In the genomic region with DNA sequence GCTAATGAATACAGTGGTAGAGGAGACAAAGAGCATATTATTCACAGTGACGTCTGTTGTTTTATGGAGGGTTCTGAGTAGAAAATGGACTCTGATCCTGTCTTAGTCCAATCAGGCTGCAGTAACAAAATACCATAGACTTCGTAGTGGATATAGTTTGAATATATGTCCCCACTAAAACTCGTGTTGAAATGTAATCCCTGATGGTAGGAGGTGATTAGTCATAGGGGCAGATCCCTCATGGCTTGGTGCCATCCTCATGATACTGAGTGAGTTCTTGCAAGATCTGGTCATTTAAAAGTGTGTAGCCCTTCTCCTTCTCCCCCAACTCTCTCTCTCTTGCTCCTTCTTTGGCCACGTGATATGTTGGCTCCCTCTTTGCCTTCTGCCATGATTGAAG, we compare ENCODE assay signal across 29 cellular contexts.
A peak's percentile ranks its signal among the peaks of the same experiment; 100 is the strongest.
DNase-seq lines count a peak whose midpoint lies in the region; ATAC-seq lines count a peak whose summit lies in the region.
"Had no signal": no experiment of that assay in that cellular context is flagged by ENCODE, and none has a peak within 500 bp of the region (broad histone marks: within the 10 kb centered on the region; RNA-seq: fewer than 3 reads in every experiment).

No MANE protein-coding gene starts in this region.

- H2AFZ ChIP-seq in GM23248, result no peak overlapping the region

- no peak overlapping the region for H3K4me3 ChIP-seq in GM23248
- no peak overlapping the region for H3K4me3 ChIP-seq in skeletal muscle cell (ENCODE audit: low read depth, low read length)
- H3K4me3 ChIP-seq: coronary artery, SJCRH30, testis had no signal

- H3K9me3 ChIP-seq in GM23248 (ENCODE audit: low read depth), result no peaks in the 10 kb centered on the region
- H3K9me3 ChIP-seq: SJCRH30, testis had no signal

- no peaks in the 10 kb centered on the region for H3K36me3 ChIP-seq in GM23248 (ENCODE audit: low read depth)
- H3K36me3 ChIP-seq: SJCRH30 had no signal

- no peaks in the 10 kb centered on the region for H3K4me1 ChIP-seq in GM23248 (ENCODE audit: insufficient read depth)
- H3K4me1 ChIP-seq: SJCRH30, testis had no signal

- H3K36me3 Mint-ChIP-seq in stimulated activated memory B cell treated with anti-CD40 and anti-IgM and Interleukin-4, amounts not matched to agents 10 μg/mL and 1 μg/mL and 100 μg/mL, for 72 hours, result peaks cover 48% of the 10 kb centered on the region
- H3K36me3 Mint-ChIP-seq: immature natural killer cell; mesothelial cell of epicardium; naive thymus-derived CD8-positive, alpha-beta T cell; T-cell had no signal

- in situ Hi-C loops in GM23248 (cut with MboI), result loop anchor here (10.0 kb wide), 1 partner anchor 1035 kb away; no protein-coding TSS in a partner anchor

- H3K9ac ChIP-seq in GM23248, result no peak overlapping the region

- H3F3A ChIP-seq in GM23248 (ENCODE audit: insufficient read depth), result no peaks in the 10 kb centered on the region

- no peaks in the 10 kb centered on the region for H3K4me1 Mint-ChIP-seq in stimulated activated memory B cell treated with anti-CD40 and anti-IgM and Interleukin-4, amounts not matched to agents 10 μg/mL and 1 μg/mL and 100 μg/mL, for 72 hours
- H3K4me1 Mint-ChIP-seq: immature natural killer cell; mesothelial cell of epicardium; naive thymus-derived CD8-positive, alpha-beta T cell; T-cell had no signal

- no peak overlapping the region for H3K27ac ChIP-seq in GM23248
- H3K27ac ChIP-seq: C4-2B, coronary artery, SJCRH30, testis had no signal

- H3K4me3 Mint-ChIP-seq in stimulated activated memory B cell treated with anti-CD40 and anti-IgM and Interleukin-4, amounts not matched to agents 10 μg/mL and 1 μg/mL and 100 μg/mL, for 72 hours, result no peak overlapping the region
- H3K4me3 Mint-ChIP-seq: activated CD8-positive, alpha-beta T cell treated with anti-CD3 and anti-CD28 coated beads, Interleukin-2, amount 10 ng/mL, durations not matched to agents 7 days and 5 days; HFFc6; immature natural killer cell; mesothelial cell of epicardium; naive thymus-derived CD8-positive, alpha-beta T cell; stimulated activated naive B cell treated with anti-CD40 and anti-IgM and Interleukin-4, amounts not matched to agents 10 μg/mL and 1 μg/mL and 100 μg/mL, for 72 hours; T-cell had no signal

- 31 to 36% methylated on average over 4 of the region's 4 CpGs for WGBS in GM23248 (ENCODE audit: low coverage in 1 of 2, low lambda C conversion rate in 2 of 2, missing lambda C conversion rate in 2 of 2), 2 experiments

- no peaks in the 10 kb centered on the region for H4K20me1 ChIP-seq in GM23248 (ENCODE audit: insufficient read depth)

- no peak overlapping the region for H3K4me2 ChIP-seq in GM23248 (ENCODE audit: unreplicated experiment)

- ATAC-seq in HG03571 (IDR thresholded peaks at IDR 0.05; ENCODE audit: unreplicated experiment), result no peak
- ATAC-seq in stimulated activated memory B cell treated with anti-CD40 and anti-IgM and Interleukin-4, amounts not matched to agents 10 μg/mL and 1 μg/mL and 100 μg/mL, for 72 hours, result no peak
- ATAC-seq: activated CD4-positive, CD25-positive, alpha-beta regulatory T cell treated with anti-CD3 and anti-CD28 coated beads, Interleukin-2, amount 50 U/mL, for 24 hours; activated CD8-positive, alpha-beta T cell treated with anti-CD3 and anti-CD28 coated beads, Interleukin-2, amount 10 ng/mL, durations not matched to agents 7 days and 5 days; left ventricle myocardium superior; naive thymus-derived CD8-positive, alpha-beta T cell; stimulated activated naive B cell treated with anti-CD40 and anti-IgM and Interleukin-4, amounts not matched to agents 10 μg/mL and 1 μg/mL and 100 μg/mL, for 72 hours; T-cell had no signal

- H3K27ac Mint-ChIP-seq in stimulated activated memory B cell treated with anti-CD40 and anti-IgM and Interleukin-4, amounts not matched to agents 10 μg/mL and 1 μg/mL and 100 μg/mL, for 72 hours, result no peak overlapping the region
- H3K27ac Mint-ChIP-seq: activated CD8-positive, alpha-beta T cell treated with anti-CD3 and anti-CD28 coated beads, Interleukin-2, amount 10 ng/mL, durations not matched to agents 7 days and 5 days; HFFc6; immature natural killer cell; mesothelial cell of epicardium; naive thymus-derived CD8-positive, alpha-beta T cell; stimulated activated naive B cell treated with anti-CD40 and anti-IgM and Interleukin-4, amounts not matched to agents 10 μg/mL and 1 μg/mL and 100 μg/mL, for 72 hours; T-cell had no signal

- no peaks in the 10 kb centered on the region for H3K79me2 ChIP-seq in GM23248 (ENCODE audit: insufficient read depth)

- H3K27me3 ChIP-seq in GM23248 (replicated peaks; ENCODE audit: insufficient read depth), result no peaks in the 10 kb centered on the region
- H3K27me3 ChIP-seq: SJCRH30, testis had no signal

- DNase-seq in GM23248, result peak; percentile 63
- DNase-seq in RPMI7951 (ENCODE audit: low read depth), result peak; percentile 44
- peak; percentile 35 for DNase-seq in fibroblast of gingiva (ENCODE audit: low read depth)
- DNase-seq in skeletal muscle cell (ENCODE audit: low read depth), result peak; percentile 49
- DNase-seq in activated T-cell treated with anti-CD3 and anti-CD28 coated beads, Interleukin-2, amount 50 U/mL, for 1 hour, result no peak
- DNase-seq: activated CD8-positive, alpha-beta T cell treated with anti-CD3 and anti-CD28 coated beads, Interleukin-2, amount 10 ng/mL, durations not matched to agents 7 days and 5 days; activated gamma-delta T cell treated with Interleukin-2 at 50 U/mL for 16 hours; activated T-cell treated with anti-CD3 and anti-CD28 coated beads for 4 hours; Calu3; foreskin melanocyte; HFFc6; immature natural killer cell; Karpas-422; left ventricle myocardium superior; naive thymus-derived CD8-positive, alpha-beta T cell; NCI-H1105; NCI-H2029; NCI-H69; SJCRH30; stimulated activated CD4-positive, alpha-beta T cell treated with anti-CD3 and anti-CD28 coated beads, Interleukin-4, amount 100 ng/mL, for 1 hour; stimulated activated naive B cell treated with anti-CD40 and anti-IgM and Interleukin-4, amounts not matched to agents 10 μg/mL and 1 μg/mL and 100 μg/mL, for 72 hours; T-cell; testis had no signal

- H3K9me2 ChIP-seq in GM23248 (ENCODE audit: insufficient read depth), result no peaks in the 10 kb centered on the region

- H3K9me3 Mint-ChIP-seq in stimulated activated memory B cell treated with anti-CD40 and anti-IgM and Interleukin-4, amounts not matched to agents 10 μg/mL and 1 μg/mL and 100 μg/mL, for 72 hours, result peaks cover 3% of the 10 kb centered on the region
- H3K9me3 Mint-ChIP-seq: HFFc6 had no signal

- no peaks in the 10 kb centered on the region for H3K27me3 Mint-ChIP-seq in stimulated activated memory B cell treated with anti-CD40 and anti-IgM and Interleukin-4, amounts not matched to agents 10 μg/mL and 1 μg/mL and 100 μg/mL, for 72 hours
- H3K27me3 Mint-ChIP-seq: stimulated activated naive B cell treated with anti-CD40 and anti-IgM and Interleukin-4, amounts not matched to agents 10 μg/mL and 1 μg/mL and 100 μg/mL, for 72 hours; T-cell had no signal
